Comparison of ENCODE assay signal across 17 cellular contexts in the genomic region with DNA sequence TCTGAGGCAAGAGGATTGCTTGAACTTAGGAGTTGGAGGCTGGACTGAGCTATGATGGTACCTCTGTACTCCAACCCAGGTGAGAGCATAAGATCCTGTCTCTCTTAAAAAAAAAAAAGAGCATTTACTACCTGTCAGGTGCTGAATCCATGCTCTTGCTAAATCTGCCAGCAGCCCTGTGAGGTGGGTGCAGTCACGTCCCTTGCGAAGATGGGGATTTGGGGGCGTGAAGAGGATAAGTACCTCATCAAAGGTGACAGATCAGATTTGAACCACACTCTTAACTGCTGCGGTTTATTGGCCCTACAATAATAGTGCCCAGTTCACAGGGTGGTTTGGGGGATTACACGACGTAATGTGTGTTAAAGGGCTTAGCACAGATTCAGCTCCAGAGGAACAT. TPM values are rescaled to one million over a fixed set of nuclear protein-coding genes. Genes with fewer than 3 reads are reported as not detected.
DNase-seq lines count a peak whose midpoint lies in the region; ATAC-seq lines count a peak whose summit lies in the region.
"Had no signal": no experiment of that assay in that cellular context is flagged by ENCODE, and none has a peak within 500 bp of the region (broad histone marks: within the 10 kb centered on the region; RNA-seq: fewer than 3 reads in every experiment).

No MANE protein-coding gene starts in this region.

- H3K27ac ChIP-seq in caudate nucleus (ENCODE audit: low read depth, low read length) (peak overlapping the region; percentile 82), temporal lobe (ENCODE audit: low read depth, low read length) (peak overlapping the region; percentile 54)
- H3K27ac ChIP-seq: A549 had no signal

- no peak for ATAC-seq in HG03097 (IDR thresholded peaks at IDR 0.05; ENCODE audit: low FRiP score, unreplicated experiment)
- ATAC-seq in GM19324 (IDR thresholded peaks at IDR 0.05; ENCODE audit: low FRiP score, unreplicated experiment): no peak
- ATAC-seq in HG02759 (IDR thresholded peaks at IDR 0.05; ENCODE audit: unreplicated experiment): no peak

- peak; percentile 18 for DNase-seq in NCI-H82 treated with DMSO at 0.1 percent for 48 hours (lab: John Stamatoyannopoulos, UW; ENCODE audit: unreplicated experiment)
- peak in 28 of 61 donors; percentile 12 to 86 (median 44) for DNase-seq in caudate nucleus (lab: John Stamatoyannopoulos, UW)
- peak; percentile 1 for DNase-seq in left kidney (ENCODE audit: low read depth, low spot score)
- no peak for DNase-seq in kidney tubule cell (ENCODE audit: low spot score)
- DNase-seq: C1 segment of cervical spinal cord; CD4-positive, alpha-beta memory T cell; EL; GDM1; Kasumi-1; NCI-H748 treated with DMSO at 0.1 percent for 48 hours; NK-92 treated with Interleukin-12 subunit alpha and Interleukin-12 subunit beta, amount 100 ng/mL, for 24 hours had no signal

RNA-seq across cellular contexts. Expression of a gene that starts 28.3 kb away (rescaled TPM):
- 2.5 TPM for total RNA-seq in temporal lobe
- total RNA-seq: CD4-positive, alpha-beta memory T cell; H4 had no signal

RNA-seq across cellular contexts. Expression of a gene that starts 50.3 kb away (rescaled TPM):
- 29.3 TPM for total RNA-seq in temporal lobe

RNA-seq across cellular contexts. Expression of a gene that starts 50.5 kb away (rescaled TPM):
- 23.4 TPM for total RNA-seq in temporal lobe
